15 cellular contexts compared by ENCODE assay signal in the genomic region with DNA sequence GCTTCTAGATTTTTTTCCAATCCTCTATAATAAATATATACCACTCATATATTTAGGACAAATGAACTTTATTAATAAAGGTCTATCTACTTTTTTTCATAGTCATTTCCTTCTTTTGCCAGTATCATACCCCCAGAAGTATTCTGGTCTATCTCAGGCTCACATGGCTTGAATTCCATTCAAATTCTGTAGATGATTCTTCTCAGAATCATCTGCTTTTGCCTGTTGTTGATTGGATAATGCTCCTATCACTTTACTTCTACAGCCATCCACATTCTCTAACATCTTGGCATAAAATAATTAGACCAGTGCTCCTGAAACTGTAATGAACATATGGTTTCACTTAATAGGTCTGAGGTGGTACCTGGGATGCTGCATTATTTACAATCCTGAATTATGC.
"Had no signal": no experiment of that assay in that cellular context is flagged by ENCODE, and none has a peak within 500 bp of the region (broad histone marks: within the 10 kb centered on the region; RNA-seq: fewer than 3 reads in every experiment).

No MANE protein-coding gene starts in this region.

- H3K4me1 ChIP-seq: lower lobe of right lung, right atrium auricular region, transverse colon had no signal

- H3K4me3 ChIP-seq: lower lobe of right lung, right atrium auricular region, transverse colon had no signal

- H3K27ac ChIP-seq: epithelial cell of prostate, lower lobe of right lung, right atrium auricular region, transverse colon had no signal

- ATAC-seq: activated CD8-positive, alpha-beta T cell treated with anti-CD3 and anti-CD28 coated beads, Interleukin-2, amount 10 ng/mL, durations not matched to agents 7 days and 5 days; activated naive CD8-positive, alpha-beta T cell treated with anti-CD3 and anti-CD28 coated beads, Interleukin-2, amount 50 U/mL, for 24 hours; lower lobe of right lung; naive thymus-derived CD8-positive, alpha-beta T cell; stimulated activated effector memory CD8-positive, alpha-beta T cell treated with anti-CD3 and anti-CD28 coated beads, Interleukin-12 subunit alpha, Interleukin-12 subunit beta, amount 100 ng/mL, for 72 hours had no signal

- DNase-seq: activated CD4-positive, alpha-beta T cell treated with anti-CD3 and anti-CD28 coated beads for 4 hours; activated CD8-positive, alpha-beta memory T cell treated with anti-CD3 and anti-CD28 coated beads, Interleukin-2, amount 50 U/mL, for 48 hours; activated CD8-positive, alpha-beta T cell treated with anti-CD3 and anti-CD28 coated beads, Interleukin-2, amount 10 ng/mL, durations not matched to agents 7 days and 5 days; activated naive CD4-positive, alpha-beta T cell; activated naive CD8-positive, alpha-beta T cell treated with anti-CD3 and anti-CD28 coated beads, Interleukin-2, amount 50 U/mL, for 24 hours; effector memory CD4-positive, alpha-beta T cell; hypothalamus; lower lobe of right lung; naive thymus-derived CD8-positive, alpha-beta T cell; posterior cingulate gyrus; small intestine; transverse colon had no signal

- H3K9me3 ChIP-seq: lower lobe of right lung, right atrium auricular region, transverse colon had no signal

- H3K27me3 ChIP-seq: right atrium auricular region, transverse colon had no signal

- H3K36me3 ChIP-seq: lower lobe of right lung, right atrium auricular region, transverse colon had no signal
